Comparison of ENCODE assay signal across 30 cellular contexts in the genomic region with DNA sequence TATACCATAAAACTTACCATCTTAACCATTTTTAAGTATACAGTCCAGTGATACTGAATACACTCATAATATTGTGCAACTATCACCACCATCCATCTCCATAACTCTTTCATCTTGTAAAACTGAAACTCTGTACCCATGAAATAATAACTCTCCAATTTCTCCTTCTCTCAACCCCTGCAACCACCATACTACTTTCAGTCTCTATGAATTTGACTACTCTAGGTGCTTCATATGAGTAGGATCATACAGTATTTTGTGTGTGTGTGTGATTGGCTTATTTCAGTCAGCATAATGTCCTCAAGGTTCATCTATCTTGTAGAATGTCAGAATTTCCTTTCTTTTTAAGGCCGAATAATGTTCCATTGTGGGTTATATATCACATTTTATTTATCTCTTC. TPM values are rescaled to one million over a fixed set of nuclear protein-coding genes. Genes with fewer than 3 reads are reported as not detected.
"Had no signal": no experiment of that assay in that cellular context is flagged by ENCODE, and none has a peak within 500 bp of the region (broad histone marks: within the 10 kb centered on the region; RNA-seq: fewer than 3 reads in every experiment).

No MANE protein-coding gene starts in this region.

- H3K27ac ChIP-seq: colonic mucosa, epithelial cell of prostate, esophagus squamous epithelium, gastrocnemius medialis, heart right ventricle, left lung, lower lobe of right lung had no signal

- H3K36me3 Mint-ChIP-seq: mesothelial cell of epicardium had no signal

- H3K4me3 ChIP-seq: colonic mucosa, esophagus squamous epithelium, gastrocnemius medialis, heart right ventricle, left lung, lower lobe of right lung, mucosa of descending colon had no signal

- H3K27ac Mint-ChIP-seq: dendritic cell treated with granulocyte-macrophage colony-stimulating factor and Interleukin-4, amounts not matched to agents 40 ng/mL and 50 ng/mL, for 4 days; effector memory CD8-positive, alpha-beta T cell; endodermal cell; mesothelial cell of epicardium had no signal

- H3K36me3 ChIP-seq: colonic mucosa, esophagus squamous epithelium, gastrocnemius medialis, heart right ventricle, left lung, lower lobe of right lung had no signal

- H3K27me3 Mint-ChIP-seq: dendritic cell treated with granulocyte-macrophage colony-stimulating factor and Interleukin-4, amounts not matched to agents 40 ng/mL and 50 ng/mL, for 4 days had no signal

- H3K4me1 ChIP-seq: colonic mucosa, esophagus squamous epithelium, gastrocnemius medialis, heart right ventricle, left lung, lower lobe of right lung had no signal

- H3K4me3 Mint-ChIP-seq: dendritic cell treated with granulocyte-macrophage colony-stimulating factor and Interleukin-4, amounts not matched to agents 40 ng/mL and 50 ng/mL, for 4 days; effector memory CD8-positive, alpha-beta T cell; endodermal cell; mesothelial cell of epicardium had no signal

- H3K9me3 Mint-ChIP-seq: dendritic cell treated with granulocyte-macrophage colony-stimulating factor and Interleukin-4, amounts not matched to agents 40 ng/mL and 50 ng/mL, for 4 days; effector memory CD8-positive, alpha-beta T cell; endodermal cell; mesothelial cell of epicardium had no signal

- H3K4me1 Mint-ChIP-seq: mesothelial cell of epicardium had no signal

- DNase-seq: colonic mucosa; cortex of kidney; effector CD8-positive, alpha-beta T cell; effector memory CD8-positive, alpha-beta T cell; endodermal cell; erythroblast; esophagus squamous epithelium; foreskin fibroblast; foreskin melanocyte; gastrocnemius medialis; glutamatergic neuron; head of caudate nucleus; heart right ventricle; hippocampal formation; left cardiac atrium; left lung; left ventricle myocardium superior; lower lobe of right lung; mesenchymal stem cell; mucosa of descending colon had no signal

- ATAC-seq: effector memory CD8-positive, alpha-beta T cell; esophagus mucosa; gastrocnemius medialis; heart right ventricle; left cardiac atrium; left lung; left ventricle myocardium superior; lower lobe of right lung; mucosa of descending colon had no signal

- H3K9me3 ChIP-seq: colonic mucosa, esophagus squamous epithelium, gastrocnemius medialis, left lung, lower lobe of right lung, mucosa of descending colon had no signal

- H3K27me3 ChIP-seq: colonic mucosa, gastrocnemius medialis, left lung had no signal

RNA-seq across cellular contexts. Expression of a gene that starts 17.7 kb away (rescaled TPM):
- total RNA-seq: colonic mucosa, dermis microvascular lymphatic vessel endothelial cell, endodermal cell, esophagus mucosa, esophagus squamous epithelium, gastrocnemius medialis, glomerular endothelial cell, heart right ventricle, left cardiac atrium, left lung, left ventricle myocardium superior, lower leg skin, lower lobe of right lung, lung microvascular endothelial cell, mesenteric fat pad, mesothelial cell of epicardium, mucosa of descending colon, myocyte had no signal

RNA-seq across cellular contexts. Expression of a gene that starts 33.6 kb away (rescaled TPM):
- total RNA-seq: esophagus mucosa, gastrocnemius medialis, glomerular endothelial cell, left ventricle myocardium superior, myocyte had no signal
